ENCODE assay signal across 17 cellular contexts in the genomic region with DNA sequence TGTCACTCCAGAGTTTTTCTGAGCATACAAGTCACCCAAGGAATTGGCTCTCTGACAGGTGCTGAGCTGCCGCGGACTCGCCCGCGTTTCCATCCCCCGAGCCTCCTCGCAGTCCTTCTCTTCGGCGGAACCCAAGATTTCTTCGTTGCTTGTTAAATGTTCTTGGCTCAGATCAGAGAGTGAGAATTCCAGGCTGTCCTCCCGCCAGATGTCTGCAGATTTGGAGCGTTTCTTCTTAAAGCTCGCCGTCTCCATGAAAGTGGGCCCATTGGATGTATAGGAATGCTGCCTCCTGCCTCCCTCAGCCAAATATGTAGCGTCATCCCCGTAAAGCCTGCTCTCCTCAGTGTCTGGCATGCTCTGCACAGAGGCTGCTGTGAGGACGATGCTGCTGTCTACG.
"Had no signal": no experiment of that assay in that cellular context is flagged by ENCODE, and none has a peak within 500 bp of the region (broad histone marks: within the 10 kb centered on the region; RNA-seq: fewer than 3 reads in every experiment).

No MANE protein-coding gene starts in this region.

- H3K4me1 ChIP-seq: gastrocnemius medialis, parathyroid adenoma, upper lobe of right lung had no signal

- H3K27ac ChIP-seq: adrenal gland, gastrocnemius medialis, parathyroid adenoma, stomach, thoracic aorta, upper lobe of right lung had no signal

- H3K9me3 ChIP-seq: adrenal gland, gastrocnemius medialis, mucosa of descending colon, stomach, thoracic aorta, upper lobe of right lung had no signal

- DNase-seq: activated CD4-positive, alpha-beta T cell treated with anti-CD3 and anti-CD28 coated beads, Interleukin-2, amount 10 ng/mL, durations not matched to agents 24 days and 14 days; activated CD4-positive, CD25-positive, alpha-beta regulatory T cell; activated CD8-positive, alpha-beta T cell treated with anti-CD3 and anti-CD28 coated beads for 36 hours; activated naive CD4-positive, alpha-beta T cell treated with anti-CD3 and anti-CD28 coated beads for 36 hours; activated T-cell treated with anti-CD3 and anti-CD28 coated beads, Interleukin-2, amount 50 U/mL, for 1 hour; adrenal gland; gastrocnemius medialis; mammary epithelial cell; mucosa of descending colon; naive B cell; stimulated activated CD4-positive, alpha-beta T cell treated with anti-CD3 and anti-CD28 coated beads, Interleukin-4, amount 100 ng/mL, for 24 hours; stomach; T-helper 1 cell; T-helper 9 cell; upper lobe of right lung had no signal

- H2AFZ ChIP-seq: parathyroid adenoma had no signal

- H3K79me2 ChIP-seq: parathyroid adenoma had no signal

- H3K4me3 ChIP-seq: adrenal gland, gastrocnemius medialis, mucosa of descending colon, stomach, upper lobe of right lung had no signal

- H3K9ac ChIP-seq: parathyroid adenoma had no signal

- H3K27me3 ChIP-seq: adrenal gland, gastrocnemius medialis, stomach, upper lobe of right lung had no signal

- H3K36me3 ChIP-seq: adrenal gland, gastrocnemius medialis, stomach, thoracic aorta, upper lobe of right lung had no signal
